In the genomic region with DNA sequence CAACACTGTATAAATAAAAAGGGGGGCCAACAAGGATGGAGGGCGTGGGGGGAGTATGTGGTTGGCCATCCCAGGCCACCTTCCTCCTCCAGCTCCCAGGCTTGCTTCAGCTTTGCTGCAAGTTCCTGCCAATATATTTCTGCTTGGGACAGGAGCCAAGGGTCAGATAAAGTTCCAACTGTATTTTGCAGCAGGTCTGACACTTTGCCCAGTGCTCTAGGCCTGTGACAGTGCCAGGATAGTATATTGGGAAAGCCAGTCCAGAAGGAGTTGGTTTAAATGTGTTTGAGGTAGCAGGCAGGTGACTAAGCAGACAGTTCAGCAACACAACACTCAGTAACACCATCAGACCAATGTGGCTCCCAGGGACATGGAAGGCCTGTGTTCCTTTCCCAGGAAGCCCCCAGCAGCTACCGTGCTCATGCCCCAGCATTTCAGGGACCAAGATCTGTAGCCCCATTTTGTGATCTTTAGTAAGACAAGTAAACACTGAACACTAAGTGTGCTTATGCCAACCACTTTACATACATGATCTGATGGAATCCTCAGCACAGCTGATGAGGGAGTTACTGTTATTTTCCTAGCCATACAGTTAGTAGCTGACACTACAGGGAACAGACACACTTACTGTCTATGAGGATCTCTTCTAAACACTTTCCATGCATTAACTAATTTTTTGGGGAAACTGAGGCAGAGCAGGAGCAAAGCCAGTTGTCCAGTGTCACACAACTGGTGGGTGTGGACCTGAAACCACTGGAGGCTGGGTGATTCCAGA, we compare ENCODE assay signal across 8 cellular contexts. TPM values are rescaled to one million over a fixed set of nuclear protein-coding genes. Genes with fewer than 3 reads are reported as not detected.
A peak's percentile ranks its signal among the peaks of the same experiment; 100 is the strongest.
DNase-seq lines count a peak whose midpoint lies in the region; TF ChIP-seq lines count a peak whose summit lies in the region.

No MANE protein-coding gene starts in this region.

- H3K36me3 Mint-ChIP-seq in Caco-2 (ENCODE audit: insufficient read depth, unreplicated experiment) = peaks cover 9% of the 10 kb centered on the region

- H3K4me3 ChIP-seq in Caco-2 (ENCODE audit: low read depth, low read length) = no peak overlapping the region
- no peak overlapping the region; the same call in 1 of the 2 replicates for H3K4me3 ChIP-seq in PC-9
- H3K4me3 ChIP-seq in osteoblast (ENCODE audit: insufficient read depth, low read length) = no peak overlapping the region

- H3K9me2 ChIP-seq in PC-9 (ENCODE audit: insufficient read depth) = no peaks in the 10 kb centered on the region

- H2AFZ ChIP-seq in PC-9 (no peak overlapping the region), osteoblast (ENCODE audit: low read length) (no peak overlapping the region)

- H3K4me2 ChIP-seq in PC-9 (peak overlapping the region; percentile 66), osteoblast (ENCODE audit: insufficient read depth, low read length) (no peak overlapping the region)

- DNase-seq in Caco-2 (no peak), PC-9 (peak; percentile 75 to 94), erythroblast (lab: John Stamatoyannopoulos, UW) (peak; percentile 43 to 64), osteoblast (ENCODE audit: insufficient read length, low spot score, missing footprints) (peak; percentile 84), retina (no peak), SHP77 treated with DMSO at 0.1 percent for 48 hours (lab: John Stamatoyannopoulos, UW) (no peak), globus pallidus (ENCODE audit: low spot score) (no peak), NCI-H1417 treated with DMSO at 0.1 percent for 48 hours (lab: John Stamatoyannopoulos, UW) (no peak)

- H3K4me1 Mint-ChIP-seq in Caco-2 (ENCODE audit: low read depth, unreplicated experiment) = peaks cover 23% of the 10 kb centered on the region

- H3K27ac Mint-ChIP-seq in Caco-2 (ENCODE audit: unreplicated experiment) = peak overlapping the region; percentile 12

- H3K27me3 ChIP-seq in Caco-2 (replicated peaks; ENCODE audit: control insufficient read depth, insufficient read depth, low read length) (no peaks in the 10 kb centered on the region), PC-9 (ENCODE audit: insufficient read depth, low read depth) (no peaks in the 10 kb centered on the region), osteoblast (ENCODE audit: insufficient read depth, low read length) (no peaks in the 10 kb centered on the region)

- no peaks in the 10 kb centered on the region for H3K27me3 Mint-ChIP-seq in Caco-2 (ENCODE audit: insufficient read depth, unreplicated experiment)

- POLR2A ChIA-PET in Caco-2 (lab: Charles Lee) = interaction anchor here (0.6 kb wide), 2 partner anchors 21 to 42 kb away, joined by 3 to 4 read pairs; no protein-coding TSS in a partner anchor
- POLR2A ChIA-PET in PC-9 (lab: Charles Lee; ENCODE audit: unreplicated experiment) = interaction anchor here (0.6 to 1.0 kb wide), 3 partner anchors 13 to 101 kb away, joined by 4 to 5 read pairs (median 4); no protein-coding TSS in a partner anchor

- CTCF ChIA-PET in Caco-2 (lab: Charles Lee) (interaction anchor here (0.6 to 0.7 kb wide), 2 partner anchors 41 to 50 kb away, joined by 3 to 4 read pairs; no protein-coding TSS in a partner anchor), PC-9 (lab: Charles Lee) (no interaction called here)

- no peak overlapping the region for H3K4me3 Mint-ChIP-seq in Caco-2 (ENCODE audit: unreplicated experiment)

- BruUV-seq in Caco-2 (replicated peaks; lab: Mats Ljungman, UMichigan) (no TSS peak), PC-9 (replicated peaks; lab: Mats Ljungman, UMichigan) (no TSS peak)

- peaks cover 79% of the 10 kb centered on the region for H3F3A ChIP-seq in PC-9 (ENCODE audit: insufficient read depth, low read depth)

- H3K9me3 ChIP-seq in Caco-2 (no peaks in the 10 kb centered on the region), PC-9 (ENCODE audit: insufficient read depth, low read depth) (no peaks in the 10 kb centered on the region), osteoblast (ENCODE audit: low read depth, low read length) (no peaks in the 10 kb centered on the region)

- H3K4me1 ChIP-seq in Caco-2 (peaks cover 21% of the 10 kb centered on the region), PC-9 (replicated peaks; ENCODE audit: insufficient read depth) (peaks cover 89% of the 10 kb centered on the region), osteoblast (ENCODE audit: insufficient read depth, low read length) (peaks cover 33% of the 10 kb centered on the region)

- TF ChIP-seq CTCF in Caco-2 (IDR thresholded peaks at IDR 0.05; ENCODE audit: insufficient read depth in 1 of 2, low read depth in 1 of 2, low read length in 1 of 2, severe bottlenecking in 1 of 2, unreplicated experiment in 1 of 2) = no peak
- no peak for TF ChIP-seq CTCF in PC-9 (conservative IDR thresholded peaks at IDR 0.05)
- no peak for TF ChIP-seq CTCF in osteoblast (IDR thresholded peaks at IDR 0.05; ENCODE audit: extremely low read depth, low read depth, low read length)

- no peak for TF ChIP-seq POLR2A in erythroblast (IDR thresholded peaks at IDR 0.05; ENCODE audit: low read length)

- intact Hi-C loops in Caco-2 (cut with micrococcal nuclease; ENCODE audit: unreplicated experiment) = no loop called here
- intact Hi-C loops in PC-9 (cut with micrococcal nuclease; ENCODE audit: unreplicated experiment) = no loop called here

- H3K27ac ChIP-seq in PC-9 = peak overlapping the region; percentile 95
- H3K27ac ChIP-seq in osteoblast (ENCODE audit: low read depth, low read length) = peak overlapping the region; percentile 60

- H3K9me3 Mint-ChIP-seq in Caco-2 (ENCODE audit: unreplicated experiment) = no peaks in the 10 kb centered on the region

- H3K79me2 ChIP-seq in PC-9 (ENCODE audit: low read depth) = no peaks in the 10 kb centered on the region
- H3K79me2 ChIP-seq in osteoblast (ENCODE audit: insufficient read depth, low read length) = no peaks in the 10 kb centered on the region

- H4K20me1 ChIP-seq in PC-9 (ENCODE audit: insufficient read depth) (no peaks in the 10 kb centered on the region), osteoblast (ENCODE audit: insufficient read depth, low read length) (no peaks in the 10 kb centered on the region)

- H3K36me3 ChIP-seq in Caco-2 (ENCODE audit: control insufficient read depth, insufficient read depth, low read length) (no peaks in the 10 kb centered on the region), PC-9 (ENCODE audit: low read depth) (no peaks in the 10 kb centered on the region), osteoblast (ENCODE audit: insufficient read depth, low read length) (no peaks in the 10 kb centered on the region)

RNA-seq across cellular contexts. Expression of gene DNAJB12, which starts 38.9 kb away (rescaled TPM):
- total RNA-seq in Caco-2 (2022) = 56.0 and 58.1 TPM in 2 replicates
- total RNA-seq in PC-9 (2021) = 37.0 and 46.9 TPM in 2 replicates
- total RNA-seq in osteoblast = 48.0 and 52.5 TPM in 2 replicates

RNA-seq across cellular contexts. Expression of gene DDIT4, which starts 42.1 kb away (rescaled TPM):
- total RNA-seq in Caco-2 (2022) (152 and 155 TPM in 2 replicates), PC-9 (2021) (178 and 212 TPM in 2 replicates), osteoblast (366 and 522 TPM in 2 replicates)

Comparison
In these comparisons a context has a peak if more than half of its experiments do, and no peak if none do; other contexts are left out.
1. DNase-seq: peak in PC-9 (2 of 2), erythroblast (2 of 2) and osteoblast (single experiment); none in Caco-2 (0 of 2), retina (single experiment), SHP77 treated with DMSO at 0.1 percent for 48 hours (single experiment), globus pallidus (single experiment) and NCI-H1417 treated with DMSO at 0.1 percent for 48 hours (single experiment).